In the genomic region with DNA sequence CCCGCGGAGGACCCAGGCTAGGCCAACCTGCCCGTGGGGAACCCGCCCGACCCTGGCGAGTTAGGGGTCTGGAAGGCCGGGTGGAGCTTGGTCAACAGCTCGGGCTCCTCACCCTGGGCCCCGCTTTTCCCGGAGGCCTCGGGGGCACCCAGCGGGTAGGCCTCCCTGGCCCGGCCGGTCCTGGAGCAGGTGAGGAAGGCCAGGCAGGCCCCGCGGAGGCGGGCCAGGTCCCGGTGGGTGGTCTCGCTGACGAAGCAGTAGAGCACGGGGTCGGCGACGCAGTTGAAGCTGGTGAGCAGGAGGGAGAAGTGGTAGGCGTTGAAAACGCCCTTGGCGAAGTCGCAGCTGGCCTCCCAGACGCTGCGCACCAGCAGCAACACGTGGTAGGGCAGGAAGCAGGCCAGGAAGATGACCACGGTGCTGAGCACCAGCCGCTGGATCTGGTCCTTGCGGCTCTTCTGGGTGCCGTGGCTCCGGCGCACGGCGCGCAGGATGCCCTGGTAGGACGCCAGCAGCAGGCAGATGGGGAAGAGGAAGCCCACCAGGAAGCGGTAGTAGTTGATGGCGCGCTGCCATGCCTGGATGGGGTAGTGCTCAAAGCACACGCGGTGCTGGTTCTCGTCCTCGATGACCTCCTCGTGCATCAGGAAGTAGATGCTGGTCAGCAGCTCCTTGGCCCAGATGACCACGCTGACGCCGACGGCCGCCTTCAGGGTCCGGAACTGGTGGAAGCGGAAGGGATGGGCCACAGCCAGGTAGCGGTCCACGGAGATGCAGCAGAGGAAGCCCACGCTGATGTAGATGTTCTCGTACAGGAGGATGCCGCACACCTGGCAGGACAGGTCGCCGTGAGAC, we compare ENCODE assay signal across 33 cellular contexts. TPM values are rescaled to one million over a fixed set of nuclear protein-coding genes. Genes with fewer than 3 reads are reported as not detected.
A peak's percentile ranks its signal among the peaks of the same experiment; 100 is the strongest.
DNase-seq lines count a peak whose midpoint lies in the region; ATAC-seq, FAIRE-seq and TF ChIP-seq lines count a peak whose summit lies in the region.
"Had no signal": no experiment of that assay in that cellular context is flagged by ENCODE, and none has a peak within 500 bp of the region (broad histone marks: within the 10 kb centered on the region; RNA-seq: fewer than 3 reads in every experiment).

No MANE protein-coding gene starts in this region.

- H3K9me1 ChIP-seq in K562 (ENCODE audit: control insufficient read depth, insufficient read depth, low read length) = no peaks in the 10 kb centered on the region

- H3K36me3 Mint-ChIP-seq in activated T-cell treated with anti-CD3 and anti-CD28 coated beads, Interleukin-2, amount 50 U/mL, for 72 hours (ENCODE audit: insufficient read depth in 2 of 2) = peaks cover 22 to 36% of the 10 kb centered on the region in 2 donors

- intact Hi-C loops in HCT116 (cut with micrococcal nuclease) (no loop called here), K562 (cut with micrococcal nuclease) (no loop called here), lower lobe of right lung (cut with DNase I) (no loop called here)

- TF ChIP-seq RAD21 in HCT116 (IDR thresholded peaks at IDR 0.05; ENCODE audit: low read depth) (no peak), K562 (CRISPR knock-in tag; conservative IDR thresholded peaks at IDR 0.05 in 1 of 2, IDR thresholded peaks at IDR 0.05 in 1 of 2) (no peak)

- BruUV-seq in HCT116 (replicated peaks; lab: Mats Ljungman, UMichigan) (no TSS peak), K562 (replicated peaks; lab: Mats Ljungman, UMichigan) (no TSS peak)

- H3K27ac Mint-ChIP-seq in activated T-cell treated with anti-CD3 and anti-CD28 coated beads, Interleukin-2, amount 50 U/mL, for 72 hours = peak overlapping the region; percentile 55
- H3K27ac Mint-ChIP-seq: brain; CD4-positive, CD25-positive, alpha-beta regulatory T cell; progenitor cell of endocrine pancreas had no signal

- H3K4me1 Mint-ChIP-seq in activated T-cell treated with anti-CD3 and anti-CD28 coated beads, Interleukin-2, amount 50 U/mL, for 72 hours (ENCODE audit: low read depth) = peaks cover 57% of the 10 kb centered on the region
- H3K4me1 Mint-ChIP-seq: brain had no signal

- no peaks in the 10 kb centered on the region for H3K36me3 ChIP-seq in HCT116 (ENCODE audit: control insufficient read depth in 1 of 2, insufficient read depth in 2 of 2, low read length in 2 of 2)
- no peaks in the 10 kb centered on the region for H3K36me3 ChIP-seq in K562 (ENCODE audit: control insufficient read depth, insufficient read depth, low read length)
- no peaks in the 10 kb centered on the region for H3K36me3 ChIP-seq in lower lobe of right lung
- H3K36me3 ChIP-seq: transverse colon had no signal

- H3K27me3 Mint-ChIP-seq in activated T-cell treated with anti-CD3 and anti-CD28 coated beads, Interleukin-2, amount 50 U/mL, for 72 hours (ENCODE audit: low read depth) = no peaks in the 10 kb centered on the region
- H3K27me3 Mint-ChIP-seq: brain; CD4-positive, CD25-positive, alpha-beta regulatory T cell; progenitor cell of endocrine pancreas; T-helper 17 cell had no signal

- H3K79me2 ChIP-seq in HCT116 (ENCODE audit: insufficient read depth, low read length) = no peaks in the 10 kb centered on the region
- no peaks in the 10 kb centered on the region for H3K79me2 ChIP-seq in K562 (ENCODE audit: control insufficient read depth, insufficient read depth, low read length)

- no peak for TF ChIP-seq POLR2A in HCT116 (IDR thresholded peaks at IDR 0.05; ENCODE audit: borderline replicate concordance, extremely low read depth, insufficient read depth, insufficient read length)
- no peak for TF ChIP-seq POLR2A in K562 (conservative IDR thresholded peaks at IDR 0.05)

- no peaks in the 10 kb centered on the region for H3K9me2 ChIP-seq in HCT116 (ENCODE audit: insufficient read depth)

- no peaks in the 10 kb centered on the region for H3K9me3 ChIP-seq in HCT116 (ENCODE audit: control insufficient read depth in 1 of 2, insufficient read depth in 1 of 2, low read depth in 1 of 2, low read length in 2 of 2)
- no peaks in the 10 kb centered on the region for H3K9me3 ChIP-seq in K562 (replicated peaks; ENCODE audit: control insufficient read depth, insufficient read depth, low read depth, low read length)
- no peaks in the 10 kb centered on the region for H3K9me3 ChIP-seq in lower lobe of right lung
- H3K9me3 ChIP-seq: A549, neutrophil, transverse colon had no signal

- H3K4me3 ChIP-seq in HCT116 (replicated peaks in 1 of 2; ENCODE audit: low read depth in 1 of 2, low read length in 2 of 2) = no peak overlapping the region
- H3K4me3 ChIP-seq in K562 = no peak overlapping the region
- no peak overlapping the region for H3K4me3 ChIP-seq in lower lobe of right lung
- H3K4me3 ChIP-seq: A549, transverse colon had no signal

- TF ChIP-seq CTCF in HCT116 (IDR thresholded peaks at IDR 0.05 in 2 of 3, conservative IDR thresholded peaks at IDR 0.05 in 1 of 3; ENCODE audit: borderline replicate concordance in 1 of 3, insufficient read depth in 1 of 3, low read depth in 2 of 3, low read length in 2 of 3) (no peak), K562 (IDR thresholded peaks at IDR 0.05 in 2 of 3, conservative IDR thresholded peaks at IDR 0.05 in 1 of 3; ENCODE audit: insufficient read depth in 2 of 3, low read depth in 1 of 3, low read length in 3 of 3) (no peak), lower lobe of right lung (IDR thresholded peaks at IDR 0.05) (no peak)

- no peak for TF ChIP-seq EP300 in K562 (IDR thresholded peaks at IDR 0.05; ENCODE audit: low read length)

- ATAC-seq in activated T-cell treated with anti-CD3 and anti-CD28 coated beads, Interleukin-2, amount 50 U/mL, for 72 hours (replicated peaks in 1 of 2) = no peak
- ATAC-seq in HCT116 (no peak), K562 (no peak), lower lobe of right lung (no peak), GM18907 (IDR thresholded peaks at IDR 0.05; ENCODE audit: unreplicated experiment) (no peak), GM18511 (IDR thresholded peaks at IDR 0.05; ENCODE audit: unreplicated experiment) (no peak), HG03354 (IDR thresholded peaks at IDR 0.05; ENCODE audit: poor library complexity, severe bottlenecking, unreplicated experiment) (no peak)
- ATAC-seq: A549, T-helper 17 cell had no signal

- H3K9me3 Mint-ChIP-seq in activated T-cell treated with anti-CD3 and anti-CD28 coated beads, Interleukin-2, amount 50 U/mL, for 72 hours = peaks cover 2 to 3% of the 10 kb centered on the region in 2 donors

- H3K4me2 ChIP-seq in HCT116 (ENCODE audit: low read length) (no peak overlapping the region), K562 (ENCODE audit: insufficient read depth, low read length) (no peak overlapping the region)
- H3K4me2 ChIP-seq: A549, KMS-11 had no signal

- in situ Hi-C loops in K562 (cut with MboI) = no loop called here

- CTCF ChIA-PET in HCT116 (lab: Charles Lee) = no interaction called here
- CTCF ChIA-PET in K562 (lab: Yijun Ruan, JAX; ENCODE audit: low intra/inter-chr PET ratio) = no interaction called here

- no peak overlapping the region for H3K9ac ChIP-seq in HCT116 (ENCODE audit: low read length)
- H3K9ac ChIP-seq in K562 (ENCODE audit: insufficient read depth in 1 of 2, low read depth in 2 of 2, low read length in 2 of 2) = no peak overlapping the region; a peak in 1 of 4 replicates
- H3K9ac ChIP-seq: KMS-11 had no signal

- H3K4me1 ChIP-seq in HCT116 (ENCODE audit: control insufficient read depth in 1 of 2, insufficient read depth in 2 of 2, low read length in 2 of 2) (no peaks in the 10 kb centered on the region), K562 (replicated peaks in 1 of 2; ENCODE audit: control insufficient read depth in 2 of 2, insufficient read depth in 2 of 2, low read length in 2 of 2) (peaks cover 0 to 3% of the 10 kb centered on the region in 2 experiments; a peak in 4 of 5 replicates), lower lobe of right lung (peaks cover 42% of the 10 kb centered on the region)
- H3K4me1 ChIP-seq: A549 had no signal

- no peak for DNase-seq in activated T-cell treated with anti-CD3 and anti-CD28 coated beads, Interleukin-2, amount 50 U/mL, for 72 hours
- no peak for DNase-seq in activated T-cell treated with anti-CD3 and anti-CD28 coated beads, Interleukin-2, amount 50 U/mL, for 48 hours
- DNase-seq in HCT116 (ENCODE audit: low read depth, low spot score) (no peak), K562 (ENCODE audit: extremely low read depth in 1 of 4, low spot score in 3 of 4) (no peak), lower lobe of right lung (peak; percentile 56)
- DNase-seq: activated CD4-positive, alpha-beta T cell treated with anti-CD3 and anti-CD28 coated beads, Interleukin-2, amount 50 U/mL, for 48 hours; activated gamma-delta T cell treated with Interleukin-2 at 50 U/mL for 16 hours; activated T-cell treated with anti-CD3 and anti-CD28 coated beads for 4 hours; CD4-positive, CD25-positive, alpha-beta regulatory T cell; DMS79 treated with DMSO at 0.1 percent for 48 hours; GDM1; hippocampal formation; mesendoderm; MM.1S; NCI-H1105 treated with DMSO at 0.1 percent for 48 hours; NCI-H187 treated with DMSO at 0.1 percent for 48 hours; NCI-H2171 treated with DMSO at 0.1 percent for 48 hours; NCI-H510A treated with DMSO at 0.1 percent for 48 hours; stimulated activated CD4-positive, alpha-beta T cell treated with anti-CD3 and anti-CD28 coated beads, Interleukin-4, amount 100 ng/mL, for 24 hours; T-helper 17 cell; transverse colon had no signal

- no peaks in the 10 kb centered on the region for H3K27me3 ChIP-seq in HCT116 (ENCODE audit: insufficient read depth, low read length)
- no peaks in the 10 kb centered on the region for H3K27me3 ChIP-seq in K562 (ENCODE audit: control insufficient read depth in 2 of 2, insufficient read depth in 2 of 2, low read length in 2 of 2)
- H3K27me3 ChIP-seq in lower lobe of right lung (ENCODE audit: low read depth) = no peaks in the 10 kb centered on the region
- H3K27me3 ChIP-seq: neutrophil, transverse colon had no signal

- POLR2A ChIA-PET in HCT116 (lab: Charles Lee) (no interaction called here), K562 (lab: Yijun Ruan, JAX) (no interaction called here)

- FAIRE-seq in K562 (lab: Jason Lieb, UNC) = no peak
- FAIRE-seq: A549, GM19239, H54, TTC549 had no signal

- no peak overlapping the region for H3K27ac ChIP-seq in HCT116 (ENCODE audit: low read depth, low read length)
- H3K27ac ChIP-seq in K562 (ENCODE audit: extremely low read depth, low read depth, low read length) = no peak overlapping the region
- no peak overlapping the region for H3K27ac ChIP-seq in lower lobe of right lung
- H3K27ac ChIP-seq: A549, KMS-11, transverse colon had no signal

- 92% methylated on average over 29 of the region's 63 CpGs for WGBS in K562 (ENCODE audit: insufficient coverage, low coverage, missing lambda C conversion rate)

- H3K4me3 Mint-ChIP-seq in activated T-cell treated with anti-CD3 and anti-CD28 coated beads, Interleukin-2, amount 50 U/mL, for 72 hours = no peak overlapping the region
- H3K4me3 Mint-ChIP-seq: brain, T-helper 17 cell had no signal

- H2AFZ ChIP-seq in HCT116 (ENCODE audit: low read depth, low read length, poor library complexity, severe bottlenecking) (no peak overlapping the region), K562 (ENCODE audit: low read depth, low read length) (no peak overlapping the region)

- RAD21 ChIA-PET in HCT116 (lab: Charles Lee; ENCODE audit: low non-redundant PET in 1 of 2, low total read pairs in 2 of 2, uncharacterized antibody in 2 of 2, unreplicated experiment in 2 of 2) = no interaction called here

- no peaks in the 10 kb centered on the region for H4K20me1 ChIP-seq in HCT116 (ENCODE audit: insufficient read depth)
- H4K20me1 ChIP-seq in K562 (replicated peaks; ENCODE audit: control insufficient read depth, insufficient read depth, low read length) = no peaks in the 10 kb centered on the region

RNA-seq across cellular contexts. Expression of gene GPR68, which starts 10.3 kb away (rescaled TPM):
- 10 to 100 TPM; 18.9 to 19.2 TPM for total RNA-seq in activated T-cell treated with anti-CD3 and anti-CD28 coated beads, Interleukin-2, amount 50 U/mL, for 72 hours
- not detected for total RNA-seq in HCT116 (2021; ENCODE audit: unreplicated experiment)
- polyA plus RNA-seq in HCT116 (2012) = 0.72 and 0.75 TPM in 2 replicates
- 5.9 and 14.8 TPM in 2 replicates for total RNA-seq in K562 (2011; cell fraction: chromatin; rRNA removed; ENCODE audit: low replicate concordance)
- 11.4 and 16.2 TPM in 2 replicates for total RNA-seq in K562 (2011; cell fraction: nucleolus; rRNA removed)
- 8.6 and 12.0 TPM in 2 replicates for total RNA-seq in K562 (2011; cell fraction: nucleoplasm; rRNA removed)
- 7.4 and 7.9 TPM in 2 replicates for total RNA-seq in K562 (2014; rRNA removed)
- 2.2 and 2.8 TPM in 2 replicates for total RNA-seq in K562 (2014; rRNA removed; fragmentation: Illumina TruSeq; extraction: Trizol)
- 2.4 and 2.7 TPM in 2 replicates for total RNA-seq in K562 (2015; rRNA removed; fragmentation: Illumina TruSeq; extraction: Trizol)
- total RNA-seq in K562 (2021) = 7.1 and 9.4 TPM in 2 replicates
- 5.2 and 9.0 TPM in 2 replicates for polyA plus RNA-seq in K562 (2011; rRNA removed)
- 16.0 and 35.2 TPM in 2 replicates for polyA plus RNA-seq in K562 (2011; cell fraction: cytosol; rRNA removed)
- 6.6 and 8.3 TPM in 2 replicates for polyA plus RNA-seq in K562 (2011; cell fraction: nucleus; rRNA removed)
- polyA plus RNA-seq in K562 (2012) = 5.9 and 17.3 TPM in 2 replicates
- polyA plus RNA-seq in K562 (2014; fragmentation: Illumina TruSeq; extraction: Trizol) = 3.7 and 6.6 TPM in 2 replicates
- under 1 TPM; 0.41 to 0.53 TPM for polyA plus RNA-seq in K562 (2014; fragmentation: Nextera tagmentation; extraction: Ambion mirVana)
- 5.0 and 5.8 TPM in 2 replicates for polyA plus RNA-seq in K562 (2014; rRNA removed)
- 5.1 and 6.3 TPM in 2 replicates for polyA minus RNA-seq in K562 (2011; rRNA and poly(A)+ RNA removed)
- 8.9 and 9.6 TPM in 2 replicates for polyA minus RNA-seq in K562 (2011; cell fraction: cytosol; rRNA and poly(A)+ RNA removed)
- 2.2 and 3.7 TPM in 2 replicates for polyA minus RNA-seq in K562 (2011; cell fraction: nucleus; rRNA and poly(A)+ RNA removed)
- total RNA-seq in lower lobe of right lung = 3.4 TPM
- total RNA-seq: SK-MEL-5 had no signal
